ENCODE assay signal across 28 cellular contexts in the genomic region with DNA sequence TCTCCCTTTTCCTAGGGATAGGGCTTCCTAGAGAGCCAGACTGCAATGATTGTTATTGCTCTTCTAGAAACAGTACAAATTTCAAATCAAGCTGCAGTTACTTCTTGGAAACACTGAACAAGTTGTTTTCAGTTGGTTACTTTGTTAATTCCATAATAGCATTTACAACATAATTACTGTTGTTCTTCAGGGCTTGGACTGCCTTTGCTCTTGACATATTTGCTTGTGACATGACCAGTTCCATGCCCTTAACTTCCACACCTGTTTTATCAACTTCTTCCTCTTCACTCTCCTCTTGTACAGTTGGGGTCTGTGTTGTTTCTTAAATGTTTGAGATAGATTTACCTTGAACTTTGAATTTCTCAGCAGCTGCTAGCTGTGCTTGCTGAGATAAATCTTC.
"Had no signal": no experiment of that assay in that cellular context is flagged by ENCODE, and none has a peak within 500 bp of the region (broad histone marks: within the 10 kb centered on the region; RNA-seq: fewer than 3 reads in every experiment).

No MANE protein-coding gene starts in this region.

- H3K36me3 ChIP-seq: neural progenitor cell, ovary, right lobe of liver, sigmoid colon, spleen, suprapubic skin, tibial artery, upper lobe of right lung, uterus had no signal

- H3K4me3 ChIP-seq: neural progenitor cell, ovary, psoas muscle, right lobe of liver, sigmoid colon, smooth muscle cell, spleen, suprapubic skin, testis, tibial artery, upper lobe of right lung, uterus had no signal

- H3K4me1 ChIP-seq: neural progenitor cell, parathyroid adenoma, psoas muscle, right lobe of liver, sigmoid colon, spleen, suprapubic skin, testis, tibial artery, upper lobe of right lung, uterus had no signal

- H3K9ac ChIP-seq: neural progenitor cell, parathyroid adenoma had no signal

- ATAC-seq: naive thymus-derived CD4-positive, alpha-beta T cell; natural killer cell; psoas muscle; right cardiac atrium; right lobe of liver; stimulated activated memory B cell treated with anti-CD40 and anti-IgM and Interleukin-4, amounts not matched to agents 10 μg/mL and 1 μg/mL and 100 μg/mL, for 72 hours; stimulated activated naive CD8-positive, alpha-beta T cell treated with anti-CD3 and anti-CD28 coated beads, Interleukin-15, amount 100 ng/mL, for 72 hours; stimulated activated naive CD8-positive, alpha-beta T cell treated with anti-CD3 and anti-CD28 coated beads, Interleukin-15, Interleukin-2, amounts not matched to agents 100 U/mL and 50 U/mL, for 24 hours; upper lobe of right lung had no signal

- H3K27me3 ChIP-seq: neural progenitor cell, ovary, right lobe of liver, sigmoid colon, spleen, suprapubic skin, testis, tibial artery, upper lobe of right lung, uterus had no signal

- H2AFZ ChIP-seq: neural progenitor cell, parathyroid adenoma had no signal

- H3K27ac ChIP-seq: neural progenitor cell, ovary, parathyroid adenoma, psoas muscle, right lobe of liver, sigmoid colon, spleen, suprapubic skin, testis, tibial artery, upper lobe of right lung, uterus had no signal

- H3K79me2 ChIP-seq: parathyroid adenoma had no signal

- DNase-seq: naive thymus-derived CD4-positive, alpha-beta T cell; natural killer cell; occipital lobe; ovary; posterior cingulate gyrus; psoas muscle; right cardiac atrium; right lobe of liver; sigmoid colon; spleen; stimulated activated CD4-positive, alpha-beta T cell treated with anti-CD3 and anti-CD28 coated beads, Interleukin-12 subunit alpha, Interleukin-12 subunit beta, amount 100 ng/mL, for 4 hours; stimulated activated CD4-positive, alpha-beta T cell treated with anti-CD3 and anti-CD28 coated beads, Interleukin-1b, Interleukin-23, amount 100 ng/mL, for 48 hours; stimulated activated CD4-positive, alpha-beta T cell treated with anti-CD3 and anti-CD28 coated beads, Interleukin-4, amount 100 ng/mL, for 1 hour; stimulated activated CD4-positive, alpha-beta T cell treated with anti-CD3 and anti-CD28 coated beads, Interleukin-4, amount 100 ng/mL, for 4 hours; stimulated activated CD8-positive, alpha-beta memory T cell treated with anti-CD3 and anti-CD28 coated beads, Interleukin-4, amount 100 ng/mL, for 48 hours; stimulated activated naive CD4-positive, alpha-beta T cell; stimulated activated naive CD8-positive, alpha-beta T cell treated with anti-CD3 and anti-CD28 coated beads, Interleukin-15, amount 100 ng/mL, for 72 hours; stimulated activated naive CD8-positive, alpha-beta T cell treated with anti-CD3 and anti-CD28 coated beads, Interleukin-15, Interleukin-2, amounts not matched to agents 100 U/mL and 50 U/mL, for 24 hours; substantia nigra; testis; tibial artery; upper lobe of right lung; uterus had no signal

- H3K9me3 ChIP-seq: ovary, sigmoid colon, suprapubic skin, testis, upper lobe of right lung, uterus had no signal

- H3K4me2 ChIP-seq: neural progenitor cell, smooth muscle cell had no signal
